ENCODE assay signal across 11 cellular contexts in the genomic region with DNA sequence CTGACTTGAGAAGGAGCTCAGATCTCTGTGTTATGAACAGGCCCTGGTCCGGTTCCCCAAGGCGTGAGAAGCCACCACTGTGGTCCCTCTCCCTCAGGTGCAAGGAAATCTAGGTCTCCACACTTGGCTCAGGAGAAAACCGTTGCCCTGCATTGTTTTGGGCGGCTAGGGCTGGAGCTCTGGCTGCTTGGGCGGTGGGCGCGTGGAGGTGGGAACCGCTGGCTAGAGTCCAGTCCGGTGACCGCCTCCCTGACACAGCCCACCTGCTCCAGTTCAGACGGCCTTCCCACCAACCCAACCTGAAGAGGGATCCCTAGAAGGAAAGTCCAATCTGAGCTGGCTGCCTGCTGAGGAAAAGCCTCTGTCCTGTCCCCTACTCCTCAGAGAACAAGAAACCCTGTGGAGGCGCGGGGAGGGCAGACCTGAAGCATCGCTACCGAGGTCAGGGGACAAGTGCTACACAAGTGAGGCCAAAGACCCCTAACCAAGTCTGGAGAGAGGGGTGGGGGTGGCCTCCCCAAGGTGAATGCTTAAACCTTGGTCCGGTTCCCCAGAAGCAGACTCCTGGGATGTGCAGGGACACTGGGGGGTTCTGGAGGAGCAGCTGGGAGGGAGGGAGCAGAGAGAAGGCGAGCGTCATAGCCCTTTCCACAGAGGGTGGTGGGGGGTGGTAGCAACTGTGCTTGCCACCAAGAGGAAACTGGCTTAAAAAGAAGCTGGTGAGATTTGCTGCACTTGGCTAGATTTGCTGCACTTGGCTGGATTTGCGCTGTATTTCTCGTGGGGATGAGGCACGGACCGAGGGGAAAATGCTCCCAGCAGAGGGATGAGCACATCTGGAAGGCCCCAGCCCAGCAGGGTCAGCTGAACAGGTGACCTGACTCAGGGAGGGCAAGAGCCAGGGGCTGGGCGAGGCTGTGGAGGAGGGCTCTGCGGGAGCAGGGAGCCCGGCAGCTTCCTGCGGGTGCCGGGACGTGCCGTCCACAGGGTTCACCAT.
DNase-seq lines count a peak whose midpoint lies in the region; ATAC-seq and TF ChIP-seq lines count a peak whose summit lies in the region.
"Had no signal": no experiment of that assay in that cellular context is flagged by ENCODE, and none has a peak within 500 bp of the region (broad histone marks: within the 10 kb centered on the region; RNA-seq: fewer than 3 reads in every experiment).

No MANE protein-coding gene starts in this region.

- H3K4me1 Mint-ChIP-seq in activated naive CD8-positive, alpha-beta T cell (ENCODE audit: low read depth) = peaks cover 89% of the 10 kb centered on the region
- peaks cover 98% of the 10 kb centered on the region for H3K4me1 Mint-ChIP-seq in activated naive CD8-positive, alpha-beta T cell treated with anti-CD3 and anti-CD28 coated beads, Interleukin-2, amount 50 U/mL, for 24 hours

- DNase-seq in activated naive CD8-positive, alpha-beta T cell treated with anti-CD3 and anti-CD28 coated beads, Interleukin-2, amount 50 U/mL, for 24 hours = no peak
- no peak for DNase-seq in breast epithelium (ENCODE audit: low spot score in 2 of 2)
- DNase-seq in upper lobe of right lung = no peak
- DNase-seq in NCI-H69 (lab: John Stamatoyannopoulos, UW) = no peak
- DNase-seq in NCI-H2227 (lab: John Stamatoyannopoulos, UW; ENCODE audit: unreplicated experiment) = no peak
- DNase-seq: activated naive CD4-positive, alpha-beta T cell treated with anti-CD3 and anti-CD28 coated beads for 36 hours; NCI-H1105 treated with DMSO at 0.1 percent for 48 hours; SIG-M5 had no signal

- H3K4me3 ChIP-seq in breast epithelium (no peak overlapping the region), muscle layer of duodenum (ENCODE audit: low read depth in 1 of 2, low read length in 2 of 2) (no peak overlapping the region), upper lobe of right lung (no peak overlapping the region)

- H3K27ac ChIP-seq in breast epithelium (peak overlapping the region; percentile 86 to 90), muscle layer of duodenum (ENCODE audit: low read length) (peak overlapping the region; percentile 61), upper lobe of right lung (peak overlapping the region; percentile 75)

- no peak for ATAC-seq in activated naive CD8-positive, alpha-beta T cell treated with anti-CD3 and anti-CD28 coated beads, Interleukin-2, amount 50 U/mL, for 24 hours
- ATAC-seq in upper lobe of right lung (no peak), HG03521 (IDR thresholded peaks at IDR 0.05; ENCODE audit: unreplicated experiment) (no peak)

- peak overlapping the region; percentile 38 for H3K4me3 Mint-ChIP-seq in activated naive CD8-positive, alpha-beta T cell
- no peak overlapping the region for H3K4me3 Mint-ChIP-seq in activated naive CD8-positive, alpha-beta T cell treated with anti-CD3 and anti-CD28 coated beads, Interleukin-2, amount 50 U/mL, for 24 hours
- H3K4me3 Mint-ChIP-seq: activated naive CD4-positive, alpha-beta T cell treated with anti-CD3 and anti-CD28 coated beads for 36 hours had no signal

- intact Hi-C loops in breast epithelium (cut with DNase I; ENCODE audit: low total_unique reads) (no loop called here), upper lobe of right lung (cut with DNase I) (loop anchor here (10.0 kb wide), 1 partner anchor 60 kb away; no protein-coding TSS in a partner anchor)

- H3K9me3 ChIP-seq in breast epithelium = no peaks in the 10 kb centered on the region
- no peaks in the 10 kb centered on the region for H3K9me3 ChIP-seq in muscle layer of duodenum (ENCODE audit: control insufficient read depth in 1 of 2, low read length in 2 of 2)
- no peaks in the 10 kb centered on the region for H3K9me3 ChIP-seq in upper lobe of right lung

- TF ChIP-seq CTCF in breast epithelium (IDR thresholded peaks at IDR 0.05) = no peak
- TF ChIP-seq CTCF in upper lobe of right lung (IDR thresholded peaks at IDR 0.05) = no peak

- TF ChIP-seq POLR2A in breast epithelium (IDR thresholded peaks at IDR 0.05) = no peak

- H3K27me3 ChIP-seq in breast epithelium = no peaks in the 10 kb centered on the region
- H3K27me3 ChIP-seq in muscle layer of duodenum (ENCODE audit: low read depth, low read length) = no peaks in the 10 kb centered on the region
- H3K27me3 ChIP-seq in upper lobe of right lung = no peaks in the 10 kb centered on the region

- no peaks in the 10 kb centered on the region for H3K36me3 ChIP-seq in breast epithelium
- H3K36me3 ChIP-seq in muscle layer of duodenum (ENCODE audit: control insufficient read depth in 1 of 2, insufficient read depth in 2 of 2, low read length in 2 of 2) = peaks cover 0 to 4% of the 10 kb centered on the region in 2 donors
- no peaks in the 10 kb centered on the region for H3K36me3 ChIP-seq in upper lobe of right lung

- H3K9me3 Mint-ChIP-seq in activated naive CD8-positive, alpha-beta T cell (ENCODE audit: low read depth) = no peaks in the 10 kb centered on the region
- H3K9me3 Mint-ChIP-seq in activated naive CD8-positive, alpha-beta T cell treated with anti-CD3 and anti-CD28 coated beads, Interleukin-2, amount 50 U/mL, for 24 hours = no peaks in the 10 kb centered on the region
- H3K9me3 Mint-ChIP-seq: activated naive CD4-positive, alpha-beta T cell treated with anti-CD3 and anti-CD28 coated beads for 36 hours had no signal

- H3K4me1 ChIP-seq in breast epithelium (peaks cover 16 to 35% of the 10 kb centered on the region in 2 donors), muscle layer of duodenum (ENCODE audit: control insufficient read depth in 1 of 2, insufficient read depth in 2 of 2, low read length in 2 of 2) (peaks cover 44 to 76% of the 10 kb centered on the region in 2 donors), upper lobe of right lung (peaks cover 86% of the 10 kb centered on the region)

- no peaks in the 10 kb centered on the region for H3K27me3 Mint-ChIP-seq in activated naive CD8-positive, alpha-beta T cell
- H3K27me3 Mint-ChIP-seq in activated naive CD8-positive, alpha-beta T cell treated with anti-CD3 and anti-CD28 coated beads, Interleukin-2, amount 50 U/mL, for 24 hours = no peaks in the 10 kb centered on the region

- H3K27ac Mint-ChIP-seq in activated naive CD8-positive, alpha-beta T cell = peak overlapping the region; percentile 22
- H3K27ac Mint-ChIP-seq in activated naive CD8-positive, alpha-beta T cell treated with anti-CD3 and anti-CD28 coated beads, Interleukin-2, amount 50 U/mL, for 24 hours = no peak overlapping the region
- H3K27ac Mint-ChIP-seq: activated naive CD4-positive, alpha-beta T cell treated with anti-CD3 and anti-CD28 coated beads for 36 hours had no signal

- H3K36me3 Mint-ChIP-seq in activated naive CD8-positive, alpha-beta T cell = peaks cover 3% of the 10 kb centered on the region
- no peaks in the 10 kb centered on the region for H3K36me3 Mint-ChIP-seq in activated naive CD8-positive, alpha-beta T cell treated with anti-CD3 and anti-CD28 coated beads, Interleukin-2, amount 50 U/mL, for 24 hours (ENCODE audit: low read depth)
